In the genomic region with DNA sequence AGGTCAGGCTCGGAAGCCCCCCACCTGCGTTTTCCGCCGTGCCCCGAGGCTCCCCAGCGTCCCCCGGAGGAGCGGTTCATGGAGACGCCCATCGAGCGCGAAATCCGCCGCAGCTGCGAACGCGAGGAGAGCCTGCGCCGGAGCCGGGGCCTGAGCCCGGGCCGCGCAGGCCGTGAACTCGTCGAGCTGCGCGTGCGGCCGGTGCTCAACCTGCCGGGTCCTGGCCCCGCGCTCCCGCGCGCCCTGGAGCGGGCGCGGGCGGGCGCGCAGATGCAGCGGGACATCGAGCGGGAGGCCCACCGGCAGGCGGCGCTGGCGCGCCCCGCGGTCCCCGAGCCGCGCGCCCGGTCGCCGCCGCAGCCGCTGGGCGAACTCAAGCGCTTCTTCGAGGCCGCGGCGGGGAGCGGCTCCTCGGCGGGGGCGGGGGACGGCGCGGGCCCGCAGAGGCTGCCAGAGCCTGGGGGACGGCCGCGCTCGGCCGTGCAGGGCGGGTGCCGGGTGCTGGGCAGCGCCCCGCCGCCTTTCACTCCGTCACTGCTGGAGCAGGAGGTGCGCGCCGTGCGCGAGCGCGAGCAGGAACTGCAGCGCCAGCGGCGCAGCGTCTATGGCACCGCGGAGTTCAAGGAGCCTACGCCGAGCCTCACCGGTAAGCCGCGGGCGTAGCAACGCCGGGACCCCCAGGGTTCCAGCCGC, we compare ENCODE assay signal across 8 cellular contexts. TPM values are rescaled to one million over a fixed set of nuclear protein-coding genes. Genes with fewer than 3 reads are reported as not detected.
A peak's percentile ranks its signal among the peaks of the same experiment; 100 is the strongest.
DNase-seq lines count a peak whose midpoint lies in the region; ATAC-seq, FAIRE-seq and TF ChIP-seq lines count a peak whose summit lies in the region.

No MANE protein-coding gene starts in this region.

- H3K9ac ChIP-seq in keratinocyte (ENCODE audit: control insufficient read depth, extremely low read depth, insufficient read depth, low read length), result peak overlapping the region; percentile 74

- peak overlapping the region; percentile 31 for H3K27ac ChIP-seq in keratinocyte (ENCODE audit: control insufficient read depth, insufficient read depth, low read length)

- H3K4me3 ChIP-seq in HAP-1, result peak overlapping the region; percentile 62
- peak overlapping the region; percentile 74 for H3K4me3 ChIP-seq in WI38 (ENCODE audit: low read depth, low read length)
- H3K4me3 ChIP-seq in keratinocyte (ENCODE audit: control insufficient read depth in 2 of 3, extremely low read depth in 1 of 3, insufficient read depth in 2 of 3, low read depth in 1 of 3, low read length in 3 of 3), result peak overlapping the region; percentile 61 to 98 (median 87)

- H3K4me1 ChIP-seq in HAP-1, result peaks cover 15% of the 10 kb centered on the region
- peaks cover 24% of the 10 kb centered on the region for H3K4me1 ChIP-seq in keratinocyte (ENCODE audit: control insufficient read depth, extremely low read depth, insufficient read depth, low read length)

- H3K36me3 ChIP-seq in HAP-1 (replicated peaks), result no peaks in the 10 kb centered on the region
- H3K36me3 ChIP-seq in keratinocyte (ENCODE audit: control insufficient read depth in 2 of 2, extremely low read depth in 1 of 2, insufficient read depth in 2 of 2, low read length in 2 of 2), result no peaks in the 10 kb centered on the region

- H3K27me3 ChIP-seq in HAP-1 (ENCODE audit: low read depth) (no peaks in the 10 kb centered on the region), keratinocyte (ENCODE audit: control insufficient read depth, extremely low read depth, insufficient read depth, low read length) (peaks cover 23% of the 10 kb centered on the region)

- in situ Hi-C loops in HAP-1 (cut with MboI; ENCODE audit: low sequenced_read_pairs), result no loop called here

- H2AFZ ChIP-seq in keratinocyte (ENCODE audit: control insufficient read depth, low read length), result peak overlapping the region; percentile 88

- H4K20me1 ChIP-seq in keratinocyte (ENCODE audit: control insufficient read depth, extremely low read depth, insufficient read depth, low read length), result no peaks in the 10 kb centered on the region

- ATAC-seq in GM18858 (IDR thresholded peaks at IDR 0.05; ENCODE audit: unreplicated experiment), result no peak

- dilution Hi-C loops in keratinocyte (cut with MboI; ENCODE audit: extremely low pct_ligation_motif_present, low sequenced_read_pairs), result no loop called here

- FAIRE-seq in keratinocyte (lab: Jason Lieb, UNC), result no peak

- H3K9me3 ChIP-seq in HAP-1 (no peaks in the 10 kb centered on the region), keratinocyte (ENCODE audit: control insufficient read depth, low read depth, low read length) (no peaks in the 10 kb centered on the region)

- H3K79me2 ChIP-seq in keratinocyte (ENCODE audit: control insufficient read depth, insufficient read depth, low read length), result peaks cover 1% of the 10 kb centered on the region

- H3K9me1 ChIP-seq in keratinocyte (ENCODE audit: control insufficient read depth, extremely low read depth, insufficient read depth, low read length), result no peaks in the 10 kb centered on the region

- DNase-seq in ELF-1 (ENCODE audit: low read depth, low spot score) (peak; percentile 57), HAP-1 (ENCODE audit: low spot score in 2 of 2) (peak; percentile 71 to 80), NCI-H1105 treated with DMSO at 0.1 percent for 48 hours (lab: John Stamatoyannopoulos, UW) (peak; percentile 76), keratinocyte (ENCODE audit: low read depth, low spot score) (no peak)
- peak; percentile 79 for DNase-seq in central memory CD4-positive, alpha-beta T cell
- DNase-seq in stimulated activated CD4-positive, alpha-beta T cell treated with anti-CD3 and anti-CD28 coated beads, Interleukin-12 subunit alpha, Interleukin-12 subunit beta, amount 100 ng/mL, for 48 hours (ENCODE audit: low read depth in 2 of 3, low spot score in 1 of 3), result peak; percentile 46 to 72 (median 59)

- TF ChIP-seq CTCF in WI38 (IDR thresholded peaks at IDR 0.05; ENCODE audit: low read depth, low read length), result peak; percentile 6; the same call in 1 of the 2 replicates
- peak in 2 of 3 experiments; percentile 23 to 68 for TF ChIP-seq CTCF in keratinocyte (optimal IDR thresholded peaks at IDR 0.05 in 1 of 3, IDR thresholded peaks at IDR 0.05 in 1 of 3, conservative IDR thresholded peaks at IDR 0.05 in 1 of 3; ENCODE audit: extremely low read depth in 1 of 3, insufficient read depth in 2 of 3, low read length in 3 of 3)

- peak overlapping the region; percentile 91 for H3K4me2 ChIP-seq in keratinocyte (ENCODE audit: control insufficient read depth, extremely low read depth, insufficient read depth, low read depth, low read length)

RNA-seq across cellular contexts. Expression of a gene that starts 0.8 kb away (rescaled TPM):
- polyA plus RNA-seq in keratinocyte, result 0.79 to 1.2 TPM (median 0.96 TPM) in 3 replicates
- polyA plus RNA-seq in keratinocyte (2011; ENCODE audit: low read depth), result 1.2 TPM
- polyA plus RNA-seq in keratinocyte (2011; cell fraction: cytosol; rRNA removed), result 0.45 and 1.6 TPM in 2 replicates
- 0.64 and 1.7 TPM in 2 replicates for polyA plus RNA-seq in keratinocyte (2011; cell fraction: nucleus; rRNA removed)
- polyA plus RNA-seq in keratinocyte (2012; ENCODE audit: low replicate concordance), result 0.91 and 2.7 TPM in 2 replicates
- polyA minus RNA-seq in keratinocyte, result 0.10 TPM in 1 of 3 replicates, not detected in the others
- not detected for polyA minus RNA-seq in keratinocyte (2011; cell fraction: cytosol; rRNA and poly(A)+ RNA removed)
- not detected in 2 replicates for polyA minus RNA-seq in keratinocyte (2011; cell fraction: nucleus; rRNA and poly(A)+ RNA removed)

RNA-seq across cellular contexts. Expression of a gene that starts 11.5 kb away (rescaled TPM):
- not detected in 3 replicates for polyA plus RNA-seq in keratinocyte
- polyA plus RNA-seq in keratinocyte (2011; ENCODE audit: low read depth), result not detected
- polyA plus RNA-seq in keratinocyte (2011; cell fraction: cytosol; rRNA removed), result not detected in 2 replicates
- not detected in 2 replicates for polyA plus RNA-seq in keratinocyte (2011; cell fraction: nucleus; rRNA removed)
- polyA plus RNA-seq in keratinocyte (2012; ENCODE audit: low replicate concordance), result 0.07 TPM in 1 of 2 replicates, not detected in the other
- polyA minus RNA-seq in keratinocyte, result not detected in 3 replicates
- polyA minus RNA-seq in keratinocyte (2011; cell fraction: cytosol; rRNA and poly(A)+ RNA removed), result not detected
- not detected in 2 replicates for polyA minus RNA-seq in keratinocyte (2011; cell fraction: nucleus; rRNA and poly(A)+ RNA removed)

RNA-seq across cellular contexts. Expression of a gene that starts 12.2 kb away (rescaled TPM):
- not detected in 3 replicates for polyA plus RNA-seq in keratinocyte
- not detected for polyA plus RNA-seq in keratinocyte (2011; ENCODE audit: low read depth)
- not detected in 2 replicates for polyA plus RNA-seq in keratinocyte (2011; cell fraction: cytosol; rRNA removed)
- polyA plus RNA-seq in keratinocyte (2011; cell fraction: nucleus; rRNA removed), result not detected in 2 replicates
- polyA plus RNA-seq in keratinocyte (2012; ENCODE audit: low replicate concordance), result not detected in 2 replicates
- polyA minus RNA-seq in keratinocyte, result not detected in 3 replicates
- polyA minus RNA-seq in keratinocyte (2011; cell fraction: cytosol; rRNA and poly(A)+ RNA removed), result not detected
- not detected in 2 replicates for polyA minus RNA-seq in keratinocyte (2011; cell fraction: nucleus; rRNA and poly(A)+ RNA removed)

RNA-seq across cellular contexts. Expression of a gene that starts 17.2 kb away (rescaled TPM):
- polyA plus RNA-seq in keratinocyte, result 5.3 to 11.3 TPM (median 7.3 TPM) in 3 replicates
- 6.5 TPM for polyA plus RNA-seq in keratinocyte (2011; ENCODE audit: low read depth)
- polyA plus RNA-seq in keratinocyte (2011; cell fraction: cytosol; rRNA removed), result 5.3 and 11.3 TPM in 2 replicates
- 14.1 and 16.5 TPM in 2 replicates for polyA plus RNA-seq in keratinocyte (2011; cell fraction: nucleus; rRNA removed)
- polyA plus RNA-seq in keratinocyte (2012; ENCODE audit: low replicate concordance), result 13.6 and 19.5 TPM in 2 replicates
- polyA minus RNA-seq in keratinocyte, result 4.1 to 14.1 TPM (median 5.3 TPM) in 3 replicates
- 15.9 TPM for polyA minus RNA-seq in keratinocyte (2011; cell fraction: cytosol; rRNA and poly(A)+ RNA removed)
- 5.1 and 5.6 TPM in 2 replicates for polyA minus RNA-seq in keratinocyte (2011; cell fraction: nucleus; rRNA and poly(A)+ RNA removed)

RNA-seq across cellular contexts. Expression of a gene that starts 41.8 kb away (rescaled TPM):
- polyA plus RNA-seq in keratinocyte, result 2.2 to 3.0 TPM (median 2.8 TPM) in 3 replicates
- polyA plus RNA-seq in keratinocyte (2011; ENCODE audit: low read depth), result 0.11 TPM
- polyA plus RNA-seq in keratinocyte (2011; cell fraction: cytosol; rRNA removed), result 1.3 and 1.7 TPM in 2 replicates
- 3.1 and 3.5 TPM in 2 replicates for polyA plus RNA-seq in keratinocyte (2011; cell fraction: nucleus; rRNA removed)
- 0.18 and 3.2 TPM in 2 replicates for polyA plus RNA-seq in keratinocyte (2012; ENCODE audit: low replicate concordance)
- polyA minus RNA-seq in keratinocyte, result 1.2 to 2.6 TPM (median 1.5 TPM) in 3 replicates
- polyA minus RNA-seq in keratinocyte (2011; cell fraction: cytosol; rRNA and poly(A)+ RNA removed), result 2.5 TPM
- polyA minus RNA-seq in keratinocyte (2011; cell fraction: nucleus; rRNA and poly(A)+ RNA removed), result 1.9 and 2.2 TPM in 2 replicates
